35 cellular contexts compared by ENCODE assay signal in genomic region chr4:63921561-63921960, GRCh38.
"Had no signal": no experiment of that assay in that cellular context is flagged by ENCODE, and none has a peak within 500 bp of the region (broad histone marks: within the 10 kb centered on the region; RNA-seq: fewer than 3 reads in every experiment).

No MANE protein-coding gene starts in this region.

- H3K9me3 ChIP-seq: adrenal gland, body of pancreas, gastrocnemius medialis, ovary, right lobe of liver, uterus had no signal

- H3K36me3 Mint-ChIP-seq: activated naive CD8-positive, alpha-beta T cell treated with anti-CD3 and anti-CD28 coated beads for 36 hours; stimulated activated memory B cell treated with anti-CD40 and anti-IgM and Interleukin-4, amounts not matched to agents 10 μg/mL and 1 μg/mL and 100 μg/mL, for 72 hours; type B pancreatic cell; WTC11 had no signal

- H3K4me1 ChIP-seq: adrenal gland, body of pancreas, gastrocnemius medialis, right lobe of liver, uterus had no signal

- H3K27me3 ChIP-seq: adrenal gland, body of pancreas, cardiac muscle cell, gastrocnemius medialis, ovary, right lobe of liver, uterus had no signal

- H3K27ac ChIP-seq: adrenal gland, body of pancreas, cardiac muscle cell, gastrocnemius medialis, ovary, right lobe of liver, skin epidermis, uterus had no signal

- H3K27ac Mint-ChIP-seq: activated CD8-positive, alpha-beta T cell treated with anti-CD3 and anti-CD28 coated beads for 36 hours; activated naive CD4-positive, alpha-beta T cell treated with anti-CD3 and anti-CD28 coated beads for 36 hours; activated naive CD8-positive, alpha-beta T cell treated with anti-CD3 and anti-CD28 coated beads for 36 hours; activated T-helper 2 cell treated with anti-CD3 and anti-CD28 coated beads, Interferon-gamma antibody, Interleukin-2, Interleukin-4, amounts not matched to agents 10 μg/mL and 5 μg/mL and 100 μg/mL, durations not matched to agents 14 hours and 24 hours and 36 hours; effector memory CD8-positive, alpha-beta T cell; nephron; stimulated activated memory B cell treated with anti-CD40 and anti-IgM and Interleukin-4, amounts not matched to agents 10 μg/mL and 1 μg/mL and 100 μg/mL, for 72 hours; stimulated activated naive CD8-positive, alpha-beta T cell treated with anti-CD3 and anti-CD28 coated beads, Interleukin-15, amount 100 ng/mL, for 72 hours; T-helper 1 cell treated with Interleukin-12 subunit alpha and Interleukin-12 subunit beta and Interleukin-4 antibody, amounts not matched to agents 30 μg/mL and 1 μg/mL, for 36 hours; type B pancreatic cell; WTC11 had no signal

- H3K4me3 ChIP-seq: adrenal gland, body of pancreas, cardiac muscle cell, gastrocnemius medialis, ovary, right lobe of liver, skin epidermis, uterus had no signal

- H3K4me1 Mint-ChIP-seq: activated naive CD8-positive, alpha-beta T cell treated with anti-CD3 and anti-CD28 coated beads for 36 hours; nephron; stimulated activated memory B cell treated with anti-CD40 and anti-IgM and Interleukin-4, amounts not matched to agents 10 μg/mL and 1 μg/mL and 100 μg/mL, for 72 hours; stimulated activated naive CD8-positive, alpha-beta T cell treated with anti-CD3 and anti-CD28 coated beads, Interleukin-15, amount 100 ng/mL, for 72 hours had no signal

- ATAC-seq: activated CD8-positive, alpha-beta T cell treated with anti-CD3 and anti-CD28 coated beads for 36 hours; activated T-cell treated with anti-CD3 and anti-CD28 coated beads, Interleukin-2, amount 50 U/mL, for 4 hours; body of pancreas; effector memory CD8-positive, alpha-beta T cell; gastrocnemius medialis; left cardiac atrium; left ventricle myocardium superior; right lobe of liver; stimulated activated memory B cell treated with anti-CD40 and anti-IgM and Interleukin-4, amounts not matched to agents 10 μg/mL and 1 μg/mL and 100 μg/mL, for 72 hours; stimulated activated naive CD8-positive, alpha-beta T cell treated with anti-CD3 and anti-CD28 coated beads, Interleukin-15, amount 100 ng/mL, for 72 hours had no signal

- H3K27me3 Mint-ChIP-seq: activated CD8-positive, alpha-beta T cell treated with anti-CD3 and anti-CD28 coated beads for 36 hours; activated naive CD8-positive, alpha-beta T cell treated with anti-CD3 and anti-CD28 coated beads for 36 hours; effector memory CD8-positive, alpha-beta T cell; progenitor cell of endocrine pancreas; stimulated activated memory B cell treated with anti-CD40 and anti-IgM and Interleukin-4, amounts not matched to agents 10 μg/mL and 1 μg/mL and 100 μg/mL, for 72 hours; stimulated activated naive CD8-positive, alpha-beta T cell treated with anti-CD3 and anti-CD28 coated beads, Interleukin-15, amount 100 ng/mL, for 72 hours; type B pancreatic cell had no signal

- DNase-seq: activated CD4-positive, alpha-beta T cell treated with anti-CD3 and anti-CD28 coated beads for 1 hour; activated CD4-positive, alpha-beta T cell treated with anti-CD3 and anti-CD28 coated beads, Interleukin-2, amount 50 U/mL, for 1 hour; activated CD8-positive, alpha-beta T cell treated with anti-CD3 and anti-CD28 coated beads for 36 hours; activated naive CD4-positive, alpha-beta T cell treated with anti-CD3 and anti-CD28 coated beads for 36 hours; activated naive CD8-positive, alpha-beta T cell treated with anti-CD3 and anti-CD28 coated beads for 36 hours; activated T-cell treated with anti-CD3 and anti-CD28 coated beads, Interleukin-2, amount 50 U/mL, for 4 hours; adrenal gland; aorta; body of pancreas; cerebellar nuclear complex; cortex of kidney; effector memory CD8-positive, alpha-beta T cell; erythroblast; gastrocnemius medialis; glutamatergic neuron; islet precursor cell; left cardiac atrium; left ventricle myocardium superior; ovary; right lobe of liver; stimulated activated CD4-positive, alpha-beta T cell treated with anti-CD3 and anti-CD28 coated beads, Interleukin-4, amount 100 ng/mL, for 4 hours; stimulated activated CD8-positive, alpha-beta memory T cell treated with anti-CD3 and anti-CD28 coated beads, Interleukin-4, amount 100 ng/mL, for 48 hours; stimulated activated naive CD8-positive, alpha-beta T cell treated with anti-CD3 and anti-CD28 coated beads, Interleukin-15, amount 100 ng/mL, for 72 hours; substantia nigra; T-helper 9 cell; uterus had no signal

- H3K4me3 Mint-ChIP-seq: activated CD8-positive, alpha-beta T cell treated with anti-CD3 and anti-CD28 coated beads for 36 hours; activated naive CD4-positive, alpha-beta T cell treated with anti-CD3 and anti-CD28 coated beads for 36 hours; activated naive CD8-positive, alpha-beta T cell treated with anti-CD3 and anti-CD28 coated beads for 36 hours; activated T-cell treated with anti-CD3 and anti-CD28 coated beads, Interleukin-2, amount 50 U/mL, for 4 hours; effector memory CD8-positive, alpha-beta T cell; nephron; stimulated activated memory B cell treated with anti-CD40 and anti-IgM and Interleukin-4, amounts not matched to agents 10 μg/mL and 1 μg/mL and 100 μg/mL, for 72 hours; stimulated activated naive CD8-positive, alpha-beta T cell treated with anti-CD3 and anti-CD28 coated beads, Interleukin-15, amount 100 ng/mL, for 72 hours; T-helper 1 cell treated with Interleukin-12 subunit alpha and Interleukin-12 subunit beta and Interleukin-4 antibody, amounts not matched to agents 30 μg/mL and 1 μg/mL, for 36 hours; type B pancreatic cell; WTC11 had no signal

- H3K36me3 ChIP-seq: adrenal gland, cardiac muscle cell, gastrocnemius medialis, ovary, right lobe of liver, uterus had no signal

- H3K9me3 Mint-ChIP-seq: nephron; stimulated activated memory B cell treated with anti-CD40 and anti-IgM and Interleukin-4, amounts not matched to agents 10 μg/mL and 1 μg/mL and 100 μg/mL, for 72 hours; stimulated activated naive CD8-positive, alpha-beta T cell treated with anti-CD3 and anti-CD28 coated beads, Interleukin-15, amount 100 ng/mL, for 72 hours; type B pancreatic cell; WTC11 had no signal
